38 cellular contexts compared by ENCODE assay signal in the genomic region with DNA sequence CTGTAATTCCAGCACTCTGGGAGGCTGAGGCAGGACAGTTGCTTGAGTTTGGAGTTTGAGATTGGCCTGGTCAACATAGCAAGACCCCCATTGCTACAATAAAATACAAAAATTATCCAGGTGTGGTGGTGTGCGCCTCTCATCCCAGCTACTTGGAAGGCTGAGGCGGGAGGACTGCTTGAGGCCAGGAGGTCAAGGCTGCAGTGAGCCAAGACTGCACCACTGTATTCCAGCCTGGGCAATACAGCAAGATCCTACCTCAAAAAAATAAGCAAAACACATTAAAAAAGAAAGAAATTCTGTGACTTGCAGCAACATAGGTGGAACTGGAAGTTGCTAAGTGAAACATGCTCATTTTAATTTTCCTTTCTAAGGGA.
"Had no signal": no experiment of that assay in that cellular context is flagged by ENCODE, and none has a peak within 500 bp of the region (broad histone marks: within the 10 kb centered on the region; RNA-seq: fewer than 3 reads in every experiment).

No MANE protein-coding gene starts in this region.

- H3K4me1 ChIP-seq: ascending aorta had no signal

- H3K4me3 ChIP-seq: ascending aorta, cardiac muscle cell had no signal

- H3K4me1 Mint-ChIP-seq: activated CD4-positive, alpha-beta memory T cell treated with anti-CD3 and anti-CD28 coated beads, Interleukin-2, amount 10 ng/mL, durations not matched to agents 7 days and 5 days; activated CD4-positive, alpha-beta T cell treated with anti-CD3 and anti-CD28 coated beads for 36 hours; activated CD8-positive, alpha-beta memory T cell treated with anti-CD3 and anti-CD28 coated beads, Interleukin-2, amount 10 ng/mL, durations not matched to agents 7 days and 5 days; activated naive CD4-positive, alpha-beta T cell treated with anti-CD3 and anti-CD28 coated beads, Interleukin-2, amount 10 ng/mL, durations not matched to agents 7 days and 5 days; activated naive CD4-positive, alpha-beta T cell treated with anti-CD3 and anti-CD28 coated beads, Interleukin-2, amount 50 U/mL, for 24 hours; activated naive CD8-positive, alpha-beta T cell treated with anti-CD3 and anti-CD28 coated beads, Interleukin-2, amount 10 ng/mL, durations not matched to agents 7 days and 5 days; central memory CD8-positive, alpha-beta T cell had no signal

- ATAC-seq: activated CD4-positive, alpha-beta T cell treated with anti-CD3 and anti-CD28 coated beads for 36 hours; activated CD4-positive, CD25-positive, alpha-beta regulatory T cell treated with anti-CD3 and anti-CD28 coated beads, Interleukin-2, amount 50 U/mL, for 24 hours; activated CD8-positive, alpha-beta memory T cell treated with anti-CD3 and anti-CD28 coated beads, Interleukin-2, amount 10 ng/mL, durations not matched to agents 7 days and 5 days; activated CD8-positive, alpha-beta T cell treated with anti-CD3 and anti-CD28 coated beads, Interleukin-2, amount 10 ng/mL, durations not matched to agents 7 days and 5 days; activated naive CD8-positive, alpha-beta T cell treated with anti-CD3 and anti-CD28 coated beads, Interleukin-2, amount 50 U/mL, for 24 hours had no signal

- H3K9me3 Mint-ChIP-seq: activated CD4-positive, alpha-beta memory T cell treated with anti-CD3 and anti-CD28 coated beads, Interleukin-2, amount 10 ng/mL, durations not matched to agents 7 days and 5 days; activated CD4-positive, alpha-beta T cell treated with anti-CD3 and anti-CD28 coated beads, Interleukin-2, amount 10 ng/mL, durations not matched to agents 7 days and 5 days; activated naive CD4-positive, alpha-beta T cell treated with anti-CD3 and anti-CD28 coated beads, Interleukin-2, amount 10 ng/mL, durations not matched to agents 7 days and 5 days; activated naive CD4-positive, alpha-beta T cell treated with anti-CD3 and anti-CD28 coated beads, Interleukin-2, amount 50 U/mL, for 24 hours; activated naive CD8-positive, alpha-beta T cell treated with anti-CD3 and anti-CD28 coated beads, Interleukin-2, amount 10 ng/mL, durations not matched to agents 7 days and 5 days; activated naive CD8-positive, alpha-beta T cell treated with anti-CD3 and anti-CD28 coated beads, Interleukin-2, amount 50 U/mL, for 24 hours; activated T-cell treated with anti-CD3 and anti-CD28 coated beads, Interleukin-2, amount 50 U/mL, for 24 hours; activated T-helper 2 cell treated with anti-CD3 and anti-CD28 coated beads, Interferon-gamma antibody, Interleukin-2, Interleukin-4, amounts not matched to agents 10 μg/mL and 5 μg/mL and 100 μg/mL, durations not matched to agents 14 hours and 24 hours and 36 hours; brain; central memory CD8-positive, alpha-beta T cell; T-helper 1 cell treated with Interleukin-12 subunit alpha and Interleukin-12 subunit beta and Interleukin-4 antibody, amounts not matched to agents 30 μg/mL and 1 μg/mL, for 36 hours; T-helper 2 cell treated with Interferon-gamma antibody and Interleukin-4, amounts not matched to agents 5 μg/mL and 100 μg/mL, for 36 hours had no signal

- H3K27ac Mint-ChIP-seq: activated CD4-positive, alpha-beta memory T cell treated with anti-CD3 and anti-CD28 coated beads, Interleukin-2, amount 10 ng/mL, durations not matched to agents 7 days and 5 days; activated CD4-positive, alpha-beta T cell treated with anti-CD3 and anti-CD28 coated beads for 36 hours; activated CD4-positive, alpha-beta T cell treated with anti-CD3 and anti-CD28 coated beads, Interleukin-2, amount 10 ng/mL, durations not matched to agents 7 days and 5 days; activated CD8-positive, alpha-beta memory T cell treated with anti-CD3 and anti-CD28 coated beads, Interleukin-2, amount 10 ng/mL, durations not matched to agents 7 days and 5 days; activated CD8-positive, alpha-beta T cell treated with anti-CD3 and anti-CD28 coated beads, Interleukin-2, amount 10 ng/mL, durations not matched to agents 7 days and 5 days; activated naive CD4-positive, alpha-beta T cell treated with anti-CD3 and anti-CD28 coated beads, Interleukin-2, amount 10 ng/mL, durations not matched to agents 7 days and 5 days; activated naive CD8-positive, alpha-beta T cell; activated naive CD8-positive, alpha-beta T cell treated with anti-CD3 and anti-CD28 coated beads, Interleukin-2, amount 10 ng/mL, durations not matched to agents 7 days and 5 days; activated naive CD8-positive, alpha-beta T cell treated with anti-CD3 and anti-CD28 coated beads, Interleukin-2, amount 50 U/mL, for 24 hours; activated T-cell treated with anti-CD3 and anti-CD28 coated beads, Interleukin-2, amount 50 U/mL, for 24 hours; activated T-helper 2 cell treated with anti-CD3 and anti-CD28 coated beads, Interferon-gamma antibody, Interleukin-2, Interleukin-4, amounts not matched to agents 10 μg/mL and 5 μg/mL and 100 μg/mL, durations not matched to agents 14 hours and 24 hours and 36 hours; T-helper 1 cell treated with Interleukin-12 subunit alpha and Interleukin-12 subunit beta and Interleukin-4 antibody, amounts not matched to agents 30 μg/mL and 1 μg/mL, for 36 hours; T-helper 2 cell treated with Interferon-gamma antibody and Interleukin-4, amounts not matched to agents 5 μg/mL and 100 μg/mL, for 36 hours had no signal

- H3K4me3 Mint-ChIP-seq: activated CD4-positive, alpha-beta memory T cell treated with anti-CD3 and anti-CD28 coated beads, Interleukin-2, amount 10 ng/mL, durations not matched to agents 7 days and 5 days; activated CD4-positive, alpha-beta T cell treated with anti-CD3 and anti-CD28 coated beads for 36 hours; activated CD4-positive, alpha-beta T cell treated with anti-CD3 and anti-CD28 coated beads, Interleukin-2, amount 10 ng/mL, durations not matched to agents 7 days and 5 days; activated CD8-positive, alpha-beta memory T cell treated with anti-CD3 and anti-CD28 coated beads, Interleukin-2, amount 10 ng/mL, durations not matched to agents 7 days and 5 days; activated CD8-positive, alpha-beta T cell treated with anti-CD3 and anti-CD28 coated beads, Interleukin-2, amount 10 ng/mL, durations not matched to agents 7 days and 5 days; activated naive CD4-positive, alpha-beta T cell treated with anti-CD3 and anti-CD28 coated beads, Interleukin-2, amount 10 ng/mL, durations not matched to agents 7 days and 5 days; activated naive CD4-positive, alpha-beta T cell treated with anti-CD3 and anti-CD28 coated beads, Interleukin-2, amount 50 U/mL, for 24 hours; activated naive CD8-positive, alpha-beta T cell; activated naive CD8-positive, alpha-beta T cell treated with anti-CD3 and anti-CD28 coated beads, Interleukin-2, amount 10 ng/mL, durations not matched to agents 7 days and 5 days; activated naive CD8-positive, alpha-beta T cell treated with anti-CD3 and anti-CD28 coated beads, Interleukin-2, amount 50 U/mL, for 24 hours; activated T-cell treated with anti-CD3 and anti-CD28 coated beads, Interleukin-2, amount 50 U/mL, for 24 hours; brain; central memory CD8-positive, alpha-beta T cell; T-helper 1 cell treated with Interleukin-12 subunit alpha and Interleukin-12 subunit beta and Interleukin-4 antibody, amounts not matched to agents 30 μg/mL and 1 μg/mL, for 36 hours; T-helper 2 cell treated with Interferon-gamma antibody and Interleukin-4, amounts not matched to agents 5 μg/mL and 100 μg/mL, for 36 hours had no signal

- H3K27ac ChIP-seq: ascending aorta, cardiac muscle cell, VCaP had no signal

- H3K36me3 ChIP-seq: cardiac muscle cell had no signal

- H3K27me3 Mint-ChIP-seq: activated CD4-positive, alpha-beta T cell treated with anti-CD3 and anti-CD28 coated beads for 36 hours; activated naive CD4-positive, alpha-beta T cell treated with anti-CD3 and anti-CD28 coated beads, Interleukin-2, amount 50 U/mL, for 24 hours; activated naive CD8-positive, alpha-beta T cell; activated naive CD8-positive, alpha-beta T cell treated with anti-CD3 and anti-CD28 coated beads, Interleukin-2, amount 50 U/mL, for 24 hours; activated T-cell treated with anti-CD3 and anti-CD28 coated beads, Interleukin-2, amount 50 U/mL, for 24 hours; brain; central memory CD8-positive, alpha-beta T cell had no signal

- H3K27me3 ChIP-seq: ascending aorta, cardiac muscle cell had no signal

- H3K9me3 ChIP-seq: ascending aorta had no signal

- FAIRE-seq: bronchial epithelial cell, TTC549 had no signal

- H3K36me3 Mint-ChIP-seq: activated CD8-positive, alpha-beta memory T cell treated with anti-CD3 and anti-CD28 coated beads, Interleukin-2, amount 10 ng/mL, durations not matched to agents 7 days and 5 days; activated naive CD4-positive, alpha-beta T cell treated with anti-CD3 and anti-CD28 coated beads, Interleukin-2, amount 10 ng/mL, durations not matched to agents 7 days and 5 days; activated naive CD4-positive, alpha-beta T cell treated with anti-CD3 and anti-CD28 coated beads, Interleukin-2, amount 50 U/mL, for 24 hours; activated naive CD8-positive, alpha-beta T cell; activated naive CD8-positive, alpha-beta T cell treated with anti-CD3 and anti-CD28 coated beads, Interleukin-2, amount 10 ng/mL, durations not matched to agents 7 days and 5 days had no signal

- DNase-seq: activated CD4-positive, alpha-beta memory T cell treated with anti-CD3 and anti-CD28 coated beads, Interleukin-2, amount 10 ng/mL, durations not matched to agents 7 days and 5 days; activated CD4-positive, alpha-beta T cell treated with anti-CD3 and anti-CD28 coated beads for 1 hour; activated CD4-positive, alpha-beta T cell treated with anti-CD3 and anti-CD28 coated beads for 36 hours; activated CD4-positive, alpha-beta T cell treated with anti-CD3 and anti-CD28 coated beads for 48 hours; activated CD4-positive, alpha-beta T cell treated with anti-CD3 and anti-CD28 coated beads, Interleukin-2, amount 10 ng/mL, durations not matched to agents 7 days and 5 days; activated CD4-positive, alpha-beta T cell treated with anti-CD3 and anti-CD28 coated beads, Interleukin-2, amount 50 U/mL, for 48 hours; activated CD4-positive, CD25-positive, alpha-beta regulatory T cell; activated CD8-positive, alpha-beta memory T cell treated with anti-CD3 and anti-CD28 coated beads for 24 hours; activated CD8-positive, alpha-beta memory T cell treated with anti-CD3 and anti-CD28 coated beads, Interleukin-2, amount 10 ng/mL, durations not matched to agents 7 days and 5 days; activated CD8-positive, alpha-beta memory T cell treated with anti-CD3 and anti-CD28 coated beads, Interleukin-2, amount 50 U/mL, for 48 hours; activated CD8-positive, alpha-beta T cell treated with anti-CD3 and anti-CD28 coated beads, Interleukin-2, amount 10 ng/mL, durations not matched to agents 7 days and 5 days; activated effector memory CD4-positive, alpha-beta T cell treated with Interleukin-2 at 50 U/mL for 16 hours; activated gamma-delta T cell; activated naive CD4-positive, alpha-beta T cell treated with anti-CD3 and anti-CD28 coated beads, Interleukin-2, amount 10 ng/mL, durations not matched to agents 7 days and 5 days; activated naive CD4-positive, alpha-beta T cell treated with Interleukin-2 at 50 U/mL for 16 hours; activated naive CD8-positive, alpha-beta T cell treated with anti-CD3 and anti-CD28 coated beads, Interleukin-2, amount 10 ng/mL, durations not matched to agents 7 days and 5 days; activated naive CD8-positive, alpha-beta T cell treated with anti-CD3 and anti-CD28 coated beads, Interleukin-2, amount 50 U/mL, for 24 hours; activated T-cell treated with anti-CD3 and anti-CD28 coated beads, Interleukin-2, amount 50 U/mL, for 24 hours; activated T-cell treated with anti-CD3 and anti-CD28 coated beads, Interleukin-2, amount 50 U/mL, for 48 hours; amygdala; anterior cingulate cortex; caudate nucleus; cerebellar nuclear complex; T-helper 2 cell; T-helper 9 cell had no signal
